ENCODE assay signal across 12 cellular contexts in the genomic region with DNA sequence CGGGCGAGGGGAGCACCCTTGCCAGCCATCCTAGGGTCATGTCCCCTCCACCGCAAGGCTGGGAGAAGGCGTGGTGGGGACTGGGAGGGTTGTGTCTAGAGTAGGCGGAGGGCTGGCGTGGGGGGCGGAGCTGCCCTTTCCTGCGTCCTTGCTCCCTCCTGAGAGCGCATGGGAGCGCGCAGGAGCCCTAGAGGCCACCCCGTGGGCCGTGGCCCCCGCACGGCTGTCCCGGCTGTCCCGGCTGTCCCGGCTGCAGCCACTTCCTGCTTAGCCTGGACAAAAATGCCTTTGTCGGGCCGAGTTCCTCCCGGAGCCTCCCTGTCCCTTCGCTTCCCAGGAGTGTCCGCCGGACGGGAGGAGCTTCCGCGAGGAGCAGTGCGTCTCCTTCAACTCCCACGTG. TPM values are rescaled to one million over a fixed set of nuclear protein-coding genes. Genes with fewer than 3 reads are reported as not detected.
DNase-seq lines count a peak whose midpoint lies in the region; ATAC-seq and TF ChIP-seq lines count a peak whose summit lies in the region.
"Had no signal": no experiment of that assay in that cellular context is flagged by ENCODE, and none has a peak within 500 bp of the region (broad histone marks: within the 10 kb centered on the region; RNA-seq: fewer than 3 reads in every experiment).

No MANE protein-coding gene starts in this region.

- no peak overlapping the region for H3K4ac ChIP-seq in IMR-90 (ENCODE audit: low read depth, low read length)

- H2AFZ ChIP-seq in IMR-90 (replicated peaks; ENCODE audit: low read length, poor library complexity) (peak overlapping the region; percentile 72), Karpas-422 (ENCODE audit: low read length) (no peak overlapping the region)

- POLR2A ChIA-PET in IMR-90 (lab: Charles Lee; ENCODE audit: unreplicated experiment): no interaction called here

- dilution Hi-C loops in IMR-90 (cut with HindIII; ENCODE audit: low sequenced_read_pairs, unreplicated experiment): no loop called here

- ATAC-seq in IMR-90 (ENCODE audit: low read depth) (no peak), esophagus mucosa (peak; percentile 46), right lobe of liver (peak; percentile 37 to 64 (median 58)), HG02938 (IDR thresholded peaks at IDR 0.05; ENCODE audit: unreplicated experiment) (no peak), HG02588 (IDR thresholded peaks at IDR 0.05; ENCODE audit: unreplicated experiment) (no peak)

- intact Hi-C loops in IMR-90 (cut with micrococcal nuclease): no loop called here
- intact Hi-C loops in right lobe of liver (cut with DNase I): no loop called here

- H3K36me3 ChIP-seq in IMR-90 (ENCODE audit: control insufficient read depth, insufficient read depth, low read length) (no peaks in the 10 kb centered on the region), right lobe of liver (no peaks in the 10 kb centered on the region), Karpas-422 (ENCODE audit: insufficient read depth, low read length) (no peaks in the 10 kb centered on the region)

- WGBS in IMR-90 (ENCODE audit: extremely low coverage in 2 of 2, insufficient read length in 1 of 2), 2 experiments: 55% methylated on average over 8 of the region's 29 CpGs; no CpG with 5 or more reads in 1 of the 2 experiments
- WGBS in right lobe of liver (ENCODE audit: insufficient coverage, low coverage, low lambda C conversion rate, missing lambda C conversion rate): 43% methylated on average over 4 of the region's 29 CpGs

- BruUV-seq in IMR-90 (replicated peaks; lab: Mats Ljungman, UMichigan): no TSS peak

- H3K4me3 ChIP-seq in IMR-90 (ENCODE audit: insufficient read depth, low read depth, low read length) (no peak overlapping the region), right lobe of liver (peak overlapping the region in 1 of 3 donors; percentile 7), Karpas-422 (ENCODE audit: low read length) (no peak overlapping the region)

- no peak overlapping the region for H3K56ac ChIP-seq in IMR-90 (ENCODE audit: extremely low read depth, insufficient read depth, low read length)

- no peak overlapping the region for H2BK20ac ChIP-seq in IMR-90 (ENCODE audit: low read depth, low read length)

- H2BK5ac ChIP-seq in IMR-90 (ENCODE audit: low read depth, low read length, poor library complexity, severe bottlenecking): no peak overlapping the region

- TF ChIP-seq CTCF in IMR-90 (conservative IDR thresholded peaks at IDR 0.05; ENCODE audit: low read depth, low read length): no peak
- no peak for TF ChIP-seq CTCF in right lobe of liver (IDR thresholded peaks at IDR 0.05)

- H3K9ac ChIP-seq in IMR-90 (ENCODE audit: low read depth, low read length) (no peak overlapping the region), Karpas-422 (ENCODE audit: low read length) (no peak overlapping the region)

- no peaks in the 10 kb centered on the region for H3K9me2 ChIP-seq in Karpas-422 (replicated peaks; ENCODE audit: insufficient read depth, low read length)

- TF ChIP-seq RAD21 in IMR-90 (IDR thresholded peaks at IDR 0.05; ENCODE audit: low read length): no peak

- in situ Hi-C loops in IMR-90 (cut with MboI; ENCODE audit: low sequenced_read_pairs): loop anchor here (10.0 kb wide), 2 partner anchors 195 to 455 kb away; a partner anchor contains a TSS

- H4K5ac ChIP-seq in IMR-90 (ENCODE audit: low read depth, low read length): no peak overlapping the region

- no peak overlapping the region for H2AK9ac ChIP-seq in IMR-90 (replicated peaks; ENCODE audit: low read depth, low read length, poor library complexity)

- H3K27me3 ChIP-seq in IMR-90 (ENCODE audit: control insufficient read depth, insufficient read depth, low read length) (peaks cover 48% of the 10 kb centered on the region), right lobe of liver (no peaks in the 10 kb centered on the region), Karpas-422 (ENCODE audit: low read length) (no peaks in the 10 kb centered on the region)

- CTCF ChIA-PET in IMR-90 (lab: Yijun Ruan, JAX): no interaction called here

- no peaks in the 10 kb centered on the region for H3K79me1 ChIP-seq in IMR-90 (ENCODE audit: low read depth in 1 of 2, low read length in 2 of 2)

- no peak overlapping the region for H3K18ac ChIP-seq in IMR-90 (ENCODE audit: low read depth, low read length)

- H3K9me1 ChIP-seq in IMR-90 (ENCODE audit: insufficient read depth, low read length): no peaks in the 10 kb centered on the region

- H3K9me3 ChIP-seq in IMR-90 (ENCODE audit: control insufficient read depth, insufficient read depth, low read length): no peaks in the 10 kb centered on the region
- no peaks in the 10 kb centered on the region for H3K9me3 ChIP-seq in right lobe of liver
- H3K9me3 ChIP-seq in Karpas-422 (ENCODE audit: low read length): no peaks in the 10 kb centered on the region

- no peaks in the 10 kb centered on the region for H3K79me2 ChIP-seq in Karpas-422 (ENCODE audit: low read length)

- no peak overlapping the region for H3K27ac ChIP-seq in IMR-90 (ENCODE audit: insufficient read depth, low read length)
- peak overlapping the region in 1 of 3 donors; percentile 33 for H3K27ac ChIP-seq in right lobe of liver
- peak overlapping the region; percentile 89 for H3K27ac ChIP-seq in substantia nigra (ENCODE audit: low read depth, low read length, poor library complexity, severe bottlenecking)
- H3K27ac ChIP-seq in Karpas-422 (ENCODE audit: low read length): no peak overlapping the region

- H2BK120ac ChIP-seq in IMR-90 (ENCODE audit: low read depth, low read length): no peak overlapping the region

- H2BK15ac ChIP-seq in IMR-90 (ENCODE audit: low read depth, low read length): no peak overlapping the region

- no peak overlapping the region for H3K4me2 ChIP-seq in IMR-90 (ENCODE audit: low read depth, low read length)
- no peak overlapping the region for H3K4me2 ChIP-seq in Karpas-422 (ENCODE audit: low read depth, low read length, poor library complexity, severe bottlenecking)

- DNase-seq in IMR-90: no peak
- DNase-seq in right lobe of liver: peak in 1 of 3 donors; percentile 52
- peak in 35 of 49 donors; percentile 16 to 80 (median 46) for DNase-seq in substantia nigra (lab: John Stamatoyannopoulos, UW)
- DNase-seq in HuH-7.5 (ENCODE audit: low spot score): no peak
- DNase-seq in Karpas-422: no peak
- DNase-seq: activated gamma-delta T cell, NCI-H2227 treated with DMSO at 0.1 percent for 48 hours, SHP77 treated with DMSO at 0.1 percent for 48 hours had no signal

- peaks cover 1% of the 10 kb centered on the region; the same call in 1 of the 2 replicates for H3K4me1 ChIP-seq in IMR-90 (ENCODE audit: control insufficient read depth, insufficient read depth, low read length)
- H3K4me1 ChIP-seq in right lobe of liver: peaks cover 0 to 10% (median 5%) of the 10 kb centered on the region in 4 donors
- no peaks in the 10 kb centered on the region for H3K4me1 ChIP-seq in Karpas-422 (ENCODE audit: low read length)

- H3K23ac ChIP-seq in IMR-90 (ENCODE audit: low read depth, low read length): no peak overlapping the region

- no peak overlapping the region for H4K91ac ChIP-seq in IMR-90 (ENCODE audit: insufficient read depth, low read depth, low read length)

- H2AK5ac ChIP-seq in IMR-90 (ENCODE audit: low read depth, low read length): no peak overlapping the region

- no peak overlapping the region for H4K8ac ChIP-seq in IMR-90 (ENCODE audit: low read depth in 2 of 2, low read length in 2 of 2)

- TF ChIP-seq POLR2A in IMR-90 (IDR thresholded peaks at IDR 0.05; ENCODE audit: low read depth, low read length): no peak
- no peak for TF ChIP-seq POLR2A in right lobe of liver (IDR thresholded peaks at IDR 0.05)

- no peaks in the 10 kb centered on the region for H4K20me1 ChIP-seq in IMR-90 (ENCODE audit: insufficient read depth, low read length)
- no peaks in the 10 kb centered on the region for H4K20me1 ChIP-seq in Karpas-422 (ENCODE audit: insufficient read depth, low read depth, low read length)

- H3K14ac ChIP-seq in IMR-90 (replicated peaks; ENCODE audit: low read depth, low read length): no peak overlapping the region

TF ChIP-seq in IMR-90, 13 proteins besides CTCF, POLR2A, EP300 and RAD21:
- no peak for TF ChIP-seq RCOR1 (IDR thresholded peaks at IDR 0.05; ENCODE audit: insufficient replicate concordance, low read length)

RNA-seq across cellular contexts. Expression of a gene that starts 4.9 kb away (rescaled TPM):
- total RNA-seq in IMR-90 (2012; rRNA removed): not detected in 2 replicates
- not detected in 2 replicates for polyA plus RNA-seq in IMR-90 (2012; rRNA removed)
- 0.02 TPM in 1 of 2 replicates, not detected in the other for polyA plus RNA-seq in IMR-90 (2012; cell fraction: cytosol; rRNA removed)
- 0.04 TPM in 1 of 2 replicates, not detected in the other for polyA plus RNA-seq in IMR-90 (2012; cell fraction: nucleus; rRNA removed; ENCODE audit: low replicate concordance)
- total RNA-seq in esophagus mucosa: 0.88 TPM
- total RNA-seq in right lobe of liver: 10 to 100 TPM in 3 of 6 experiments, 1 to 10 TPM in 3; 9.2 to 24.8 (median 12.7) TPM
- total RNA-seq in Karpas-422 (2014; rRNA removed; shearing (Covaris generic); ENCODE audit: low replicate concordance): not detected in 2 replicates

RNA-seq across cellular contexts. Expression of a gene that starts 14.7 kb away (rescaled TPM):
- not detected in 2 replicates for total RNA-seq in IMR-90 (2012; rRNA removed)
- polyA plus RNA-seq in IMR-90 (2012; rRNA removed): not detected in 2 replicates
- not detected in 2 replicates for polyA plus RNA-seq in IMR-90 (2012; cell fraction: cytosol; rRNA removed)
- not detected in 2 replicates for polyA plus RNA-seq in IMR-90 (2012; cell fraction: nucleus; rRNA removed; ENCODE audit: low replicate concordance)
- not detected for total RNA-seq in esophagus mucosa
- total RNA-seq in right lobe of liver: not detected
- total RNA-seq in Karpas-422 (2014; rRNA removed; shearing (Covaris generic); ENCODE audit: low replicate concordance): not detected in 2 replicates
- total RNA-seq: dermis microvascular lymphatic vessel endothelial cell had no signal

Comparison
In these comparisons a context has a peak if more than half of its experiments do, and no peak if none do; other contexts are left out.
1. ATAC-seq: peak in esophagus mucosa (single experiment) and right lobe of liver (4 of 4); none in IMR-90 (single experiment), HG02938 (single experiment) and HG02588 (single experiment).
2. DNase-seq: peak in substantia nigra (35 of 49); none in IMR-90 (single experiment), HuH-7.5 (single experiment) and Karpas-422 (single experiment).